Comparison of ENCODE assay signal across 8 cellular contexts in genomic region chr22:36160499-36160942, GRCh38. TPM values are rescaled to one million over a fixed set of nuclear protein-coding genes. Genes with fewer than 3 reads are reported as not detected.
A peak's percentile ranks its signal among the peaks of the same experiment; 100 is the strongest.
DNase-seq lines count a peak whose midpoint lies in the region; TF ChIP-seq lines count a peak whose summit lies in the region.

Gene APOL3, minus strand, starts transcription at chr22:36160755. Its CDS starts 11,700 bp downstream, at chr22:36149055.

- no peaks in the 10 kb centered on the region for H3K79me1 ChIP-seq in mesendoderm (ENCODE audit: low read length)

- H3K23ac ChIP-seq in mesendoderm (ENCODE audit: low read length) = no peak within 1 kb of the TSS

- H3K4me1 ChIP-seq in mesendoderm (ENCODE audit: control insufficient read depth, low read depth, low read length) (peaks cover 23% of the 10 kb centered on the region), transverse colon (peaks cover 15 to 64% (median 31%) of the 10 kb centered on the region in 4 donors)

- H2BK15ac ChIP-seq in mesendoderm (replicated peaks; ENCODE audit: low read depth) = no peak within 1 kb of the TSS

- peak within 1 kb of the TSS; percentile 92 for H3K4ac ChIP-seq in mesendoderm (ENCODE audit: low read depth, low read length)

- no CpG with 5 or more reads among the region's 3 CpGs for WGBS in mesendoderm (ENCODE audit: extremely low coverage, insufficient coverage, low lambda C conversion rate)
- 17% methylated on average over 3 of the region's 3 CpGs; no CpG with 5 or more reads in 1 of the 2 donors for WGBS in transverse colon (ENCODE audit: low coverage in 1 of 2), 2 donors

- peak within 1 kb of the TSS; percentile 99 for H2BK5ac ChIP-seq in mesendoderm (ENCODE audit: low read length)

- peak within 1 kb of the TSS; percentile 69; the same call in 1 of the 2 replicates for H3K4me3 ChIP-seq in GM08714 (ENCODE audit: low read length)
- no peak within 1 kb of the TSS for H3K4me3 ChIP-seq in mesendoderm (ENCODE audit: low read length)
- peak within 1 kb of the TSS; percentile 12 to 38 (median 22) for H3K4me3 ChIP-seq in transverse colon

- H3K9me3 ChIP-seq in transverse colon = no peaks in the 10 kb centered on the region

- POLR2A ChIA-PET in RWPE1 (lab: Yijun Ruan, JAX; ENCODE audit: low non-redundant PET) = no interaction called here

- peak; percentile 62 for TF ChIP-seq POLR2A in transverse colon (IDR thresholded peaks at IDR 0.05)

- H3K27me3 ChIP-seq in mesendoderm (ENCODE audit: insufficient read depth, low read length, poor library complexity) (no peaks in the 10 kb centered on the region), transverse colon (no peaks in the 10 kb centered on the region)

- no peak for TF ChIP-seq EP300 in transverse colon (IDR thresholded peaks at IDR 0.05; ENCODE audit: low read depth)

- DNase-seq in RWPE1 (ENCODE audit: low spot score) = peak; percentile 33
- DNase-seq in central memory CD4-positive, alpha-beta T cell = peak; percentile 62
- DNase-seq in mesendoderm = no peak
- peak; percentile 79 for DNase-seq in transverse colon
- DNase-seq in DMS 273 (lab: John Stamatoyannopoulos, UW; ENCODE audit: unreplicated experiment) = no peak
- DNase-seq in NCI-H526 treated with DMSO at 0.1 percent for 48 hours (lab: John Stamatoyannopoulos, UW) = no peak
- no peak for DNase-seq in islet precursor cell

- CTCF ChIA-PET in RWPE1 (lab: Yijun Ruan, JAX) = no interaction called here

- H4K5ac ChIP-seq in mesendoderm (ENCODE audit: low read length) = peak within 1 kb of the TSS; percentile 75

- intact Hi-C loops in transverse colon (cut with DNase I; ENCODE audit: low total_unique reads) = no loop called here

- H3K27ac ChIP-seq in RWPE1 = peak within 1 kb of the TSS; percentile 56
- peak within 1 kb of the TSS; percentile 86 for H3K27ac ChIP-seq in mesendoderm (ENCODE audit: low read depth, low read length)
- peak within 1 kb of the TSS; percentile 87 to 95 (median 90) for H3K27ac ChIP-seq in transverse colon

- TF ChIP-seq CTCF in RWPE1 (conservative IDR thresholded peaks at IDR 0.05; ENCODE audit: low read depth) (no peak), transverse colon (IDR thresholded peaks at IDR 0.05) (no peak)

- peak within 1 kb of the TSS; percentile 12 for H3K4me2 ChIP-seq in mesendoderm (ENCODE audit: low read length)

- H3K36me3 ChIP-seq in mesendoderm (ENCODE audit: control insufficient read depth, insufficient read depth, low read length) (no peaks in the 10 kb centered on the region), transverse colon (no peaks in the 10 kb centered on the region)

- peak within 1 kb of the TSS; percentile 30 for H2BK120ac ChIP-seq in mesendoderm (ENCODE audit: low read depth, low read length)

- H2AK5ac ChIP-seq in mesendoderm (ENCODE audit: low read length) = peak within 1 kb of the TSS; percentile 94

- H4K8ac ChIP-seq in mesendoderm (ENCODE audit: low read depth, low read length) = no peak within 1 kb of the TSS

- H3K18ac ChIP-seq in mesendoderm (ENCODE audit: low read length) = peak within 1 kb of the TSS; percentile 28

- in situ Hi-C loops in transverse colon (cut with MboI; ENCODE audit: low pct_ligation_motif_present in 1 of 4, low pct_unique_long_range_greater_than_20kb in 1 of 4, low sequenced_read_pairs in 3 of 4) = no loop called here

- peak within 1 kb of the TSS; percentile 87 for H3K56ac ChIP-seq in mesendoderm (ENCODE audit: low read length)

- H3K79me2 ChIP-seq in mesendoderm (ENCODE audit: control insufficient read depth, insufficient read depth, low read length) = no peaks in the 10 kb centered on the region

- peak within 1 kb of the TSS; percentile 50 for H3K9ac ChIP-seq in mesendoderm (ENCODE audit: low read length)

RNA-seq across cellular contexts. Expression of gene APOL3, which starts in this region (rescaled TPM):
- 0.74 TPM for polyA plus RNA-seq in mesendoderm (2013, experiment 1 of 2)
- 0.66 TPM for polyA plus RNA-seq in mesendoderm (2013, experiment 2 of 2)
- 10 to 100 TPM in 3 of 4 donors, 1 to 10 TPM in 1; 8.7 to 53.9 (median 19.4) TPM for total RNA-seq in transverse colon

Comparison
In these comparisons a context has a peak if more than half of its experiments do, and no peak if none do; other contexts are left out.
1. DNase-seq: peak in RWPE1 (single experiment), central memory CD4-positive, alpha-beta T cell (single experiment) and transverse colon (single experiment); none in mesendoderm (single experiment), DMS 273 (single experiment), NCI-H526 treated with DMSO at 0.1 percent for 48 hours (single experiment) and islet precursor cell (single experiment).
2. Peak in every context shown above with its lines, with median percentiles within 50 percentile points of each other: H3K27ac ChIP-seq.